In genomic region chr11:87423161-87423560, GRCh38 we compare ENCODE assay signal across 1 cellular context.
A peak's percentile ranks its signal among the peaks of the same experiment; 100 is the strongest.
TF ChIP-seq lines count a peak whose summit lies in the region.

No MANE protein-coding gene starts in this region.

TF ChIP-seq in K562, 482 proteins besides CTCF, POLR2A, EP300 and RAD21 (continued from another document):
- TF ChIP-seq ZFX (CRISPR knock-in tag; IDR thresholded peaks at IDR 0.05) (no peak), TEAD4 (IDR thresholded peaks at IDR 0.05; ENCODE audit: low read length) (peak; percentile 43; the same call in 1 of the 2 replicates), TEAD4 (CRISPR knock-in tag; IDR thresholded peaks at IDR 0.05; ENCODE audit: borderline replicate concordance) (no peak), ZC3H11A (IDR thresholded peaks at IDR 0.05; ENCODE audit: low read depth, low read length) (no peak), HNRNPLL (IDR thresholded peaks at IDR 0.05; ENCODE audit: low read depth, low read length, poor library complexity, severe bottlenecking) (no peak), ARID1B (IDR thresholded peaks at IDR 0.05) (peak; percentile 43), CBFA2T3 (IDR thresholded peaks at IDR 0.05) (peak; percentile 65), BCLAF1 (IDR thresholded peaks at IDR 0.05; ENCODE audit: borderline replicate concordance in 1 of 2, control insufficient read depth in 1 of 2, low read depth in 2 of 2, low read length in 1 of 2) (no peak), ZBTB49 (CRISPR knock-in tag; IDR thresholded peaks at IDR 0.05; ENCODE audit: borderline replicate concordance) (no peak), EP400 (IDR thresholded peaks at IDR 0.05) (no peak), MBD1 (CRISPR knock-in tag; IDR thresholded peaks at IDR 0.05) (no peak), ETS1 (conservative IDR thresholded peaks at IDR 0.05; ENCODE audit: control insufficient read depth, low read depth, low read length) (no peak), TCF3 (CRISPR knock-in tag; IDR thresholded peaks at IDR 0.05) (peak; percentile 47), ZNF197 (CRISPR knock-in tag; IDR thresholded peaks at IDR 0.05; ENCODE audit: low read depth) (no peak), ZBTB17 (CRISPR knock-in tag; IDR thresholded peaks at IDR 0.05) (no peak), ATF2 (CRISPR knock-in tag; IDR thresholded peaks at IDR 0.05) (no peak), CREB3 (tag; conservative IDR thresholded peaks at IDR 0.05; ENCODE audit: low read depth) (no peak), MTA2 (IDR thresholded peaks at IDR 0.05; ENCODE audit: low read depth) (peak; percentile 37; the same call in 1 of the 2 replicates)
